24 cellular contexts compared by ENCODE assay signal in the genomic region with DNA sequence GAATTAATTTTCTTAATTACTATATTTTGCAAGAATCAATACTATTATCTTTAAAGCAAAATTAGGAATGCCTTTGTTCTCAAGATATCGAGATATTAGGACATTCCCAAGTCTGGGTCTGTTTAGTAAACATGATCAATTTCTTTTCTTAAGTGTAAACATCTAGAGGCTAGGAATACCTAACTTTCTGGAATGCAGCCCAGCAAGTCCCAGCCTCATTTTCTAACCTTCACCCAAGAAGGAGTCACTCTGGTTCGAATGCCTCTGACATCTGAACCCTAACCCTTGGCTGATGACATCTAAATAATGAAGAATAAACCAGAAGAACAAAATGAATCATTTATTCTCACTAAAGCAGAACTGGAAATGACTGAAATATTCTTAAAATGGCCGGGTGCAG.
"Had no signal": no experiment of that assay in that cellular context is flagged by ENCODE, and none has a peak within 500 bp of the region (broad histone marks: within the 10 kb centered on the region; RNA-seq: fewer than 3 reads in every experiment).

No MANE protein-coding gene starts in this region.

- H3K4me3 ChIP-seq: coronary artery, dorsolateral prefrontal cortex, esophagus squamous epithelium, gastrocnemius medialis, heart right ventricle, left lung, lower lobe of right lung, mucosa of descending colon had no signal

- H3K27ac ChIP-seq: coronary artery, dorsolateral prefrontal cortex, esophagus squamous epithelium, gastrocnemius medialis, heart right ventricle, left lung, lower lobe of right lung had no signal

- DNase-seq: dermis blood vessel endothelial cell; dorsolateral prefrontal cortex; effector CD4-positive, alpha-beta T cell; effector memory CD4-positive, alpha-beta T cell; esophagus squamous epithelium; foreskin fibroblast; foreskin melanocyte; gastrocnemius medialis; glutamatergic neuron; head of caudate nucleus; heart right ventricle; hippocampal formation; left cardiac atrium; left lung; left ventricle myocardium superior; lower lobe of right lung; mesenchymal stem cell; mucosa of descending colon; naive B cell had no signal

- ATAC-seq: gastrocnemius medialis, heart right ventricle, left cardiac atrium, left lung, left ventricle myocardium superior, lower lobe of right lung, mucosa of descending colon had no signal

- H3K4me1 ChIP-seq: esophagus squamous epithelium, gastrocnemius medialis, left lung, lower lobe of right lung had no signal

- H3K27me3 ChIP-seq: gastrocnemius medialis, heart right ventricle had no signal

- FAIRE-seq: colon, endothelial cell of umbilical vein, islet of Langerhans, keratinocyte had no signal

- H3K9me3 ChIP-seq: esophagus squamous epithelium, gastrocnemius medialis, heart right ventricle, left lung, lower lobe of right lung, mucosa of descending colon had no signal

- H3K36me3 ChIP-seq: esophagus squamous epithelium, gastrocnemius medialis, heart right ventricle, left lung, lower lobe of right lung had no signal
